ENCODE assay signal across 8 cellular contexts in genomic region chr17:49218941-49219913, GRCh38.
DNase-seq lines count a peak whose midpoint lies in the region; ATAC-seq and TF ChIP-seq lines count a peak whose summit lies in the region.

No MANE protein-coding gene starts in this region.

- TF ChIP-seq CTCF in GM13977 (IDR thresholded peaks at IDR 0.05; ENCODE audit: extremely low read depth, insufficient read depth, missing control alignments) (peak; percentile 52), coronary artery (IDR thresholded peaks at IDR 0.05) (no peak)

- H3K4me3 ChIP-seq in coronary artery, result peak overlapping the region; percentile 34

- in situ Hi-C loops in GM13977 (cut with MboI; ENCODE audit: low pct_unique_long_range_greater_than_20kb, low sequenced_read_pairs, unreplicated experiment), result no loop called here

- DNase-seq in GM13977 (ENCODE audit: low spot score), result peak; percentile 78
- DNase-seq in NOMO-1 treated with DMSO at 0.1 percent for 48 hours (lab: John Stamatoyannopoulos, UW; ENCODE audit: unreplicated experiment), result peak; percentile 30
- no peak for DNase-seq in coronary artery (ENCODE audit: low spot score)
- peak; percentile 48 for DNase-seq in stimulated activated CD8-positive, alpha-beta memory T cell treated with anti-CD3 and anti-CD28 coated beads, Interleukin-12 subunit alpha, Interleukin-12 subunit beta, amount 100 ng/mL, for 4 hours (ENCODE audit: low read depth)
- no peak for DNase-seq in stimulated activated CD4-positive, alpha-beta T cell treated with anti-CD3 and anti-CD28 coated beads, Interleukin-4, amount 100 ng/mL, for 24 hours
- no peak for DNase-seq in NCI-H2081 (lab: John Stamatoyannopoulos, UW)
- DNase-seq in GOT3 (lab: John Stamatoyannopoulos, UW), result no peak

- no peak for ATAC-seq in GM21786 (IDR thresholded peaks at IDR 0.05; ENCODE audit: unreplicated experiment)

- peak overlapping the region in 1 of 2 donors; percentile 45 for H3K27ac ChIP-seq in coronary artery

Comparison
In these comparisons a context has a peak if more than half of its experiments do, and no peak if none do; other contexts are left out.
1. DNase-seq: peak in GM13977 (single experiment), NOMO-1 treated with DMSO at 0.1 percent for 48 hours (single experiment) and stimulated activated CD8-positive, alpha-beta memory T cell treated with anti-CD3 and anti-CD28 coated beads, Interleukin-12 subunit alpha, Interleukin-12 subunit beta, amount 100 ng/mL, for 4 hours (single experiment); none in coronary artery (single experiment), stimulated activated CD4-positive, alpha-beta T cell treated with anti-CD3 and anti-CD28 coated beads, Interleukin-4, amount 100 ng/mL, for 24 hours (single experiment), NCI-H2081 (0 of 2) and GOT3 (single experiment).